In the genomic region with DNA sequence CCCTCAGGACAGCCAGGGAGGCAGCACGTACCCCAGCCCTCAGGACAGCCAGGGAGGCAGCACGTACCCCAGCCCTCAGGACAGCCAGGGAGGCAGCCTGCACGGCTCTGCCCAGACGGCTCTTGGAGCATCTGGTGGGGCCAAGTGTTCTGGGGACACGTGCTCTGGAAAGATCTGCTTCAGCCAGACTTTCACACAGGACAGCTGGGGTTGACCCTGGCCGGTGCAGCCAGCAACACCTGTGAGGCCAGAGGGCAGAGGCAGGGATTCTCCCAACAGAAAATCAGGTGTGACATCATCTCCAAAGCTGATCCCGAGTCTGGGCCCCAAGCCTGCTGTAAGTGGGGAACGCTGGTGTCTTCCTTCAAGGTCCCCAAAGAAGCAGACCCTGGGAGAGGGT, we compare ENCODE assay signal across 17 cellular contexts. TPM values are rescaled to one million over a fixed set of nuclear protein-coding genes. Genes with fewer than 3 reads are reported as not detected.
DNase-seq lines count a peak whose midpoint lies in the region; ATAC-seq and TF ChIP-seq lines count a peak whose summit lies in the region.
"Had no signal": no experiment of that assay in that cellular context is flagged by ENCODE, and none has a peak within 500 bp of the region (broad histone marks: within the 10 kb centered on the region; RNA-seq: fewer than 3 reads in every experiment).

No MANE protein-coding gene starts in this region.

- H3K9me2 ChIP-seq in SK-N-SH, result no peaks in the 10 kb centered on the region

- no peak for TF ChIP-seq RAD21 in SK-N-SH (IDR thresholded peaks at IDR 0.05; ENCODE audit: low read length)

- no peak for ATAC-seq in SK-N-SH treated with all-trans-retinoic acid at 6 μM for 48 hours
- ATAC-seq: GM12878 had no signal

- H3K36me3 ChIP-seq in SK-N-SH (replicated peaks in 1 of 2; ENCODE audit: control insufficient read depth in 1 of 2, insufficient read depth in 2 of 2, low read length in 1 of 2) (no peaks in the 10 kb centered on the region), WERI-Rb-1 (no peaks in the 10 kb centered on the region)
- H3K36me3 ChIP-seq: HAP-1 had no signal

- in situ Hi-C loops in GM13976 (cut with MboI; ENCODE audit: low sequenced_read_pairs, unreplicated experiment), result no loop called here

- CTCF ChIA-PET in SK-N-SH (lab: Yijun Ruan, JAX), result interaction anchor here (1.3 to 9.0 kb wide), 4 partner anchors 30 to 87 kb away, joined by 3 to 53 read pairs (median 4); no protein-coding TSS in a partner anchor

- TF ChIP-seq EP300 in SK-N-SH (IDR thresholded peaks at IDR 0.05; ENCODE audit: borderline replicate concordance in 1 of 2, low read depth in 1 of 2, low read length in 1 of 2), result no peak

- H3K27me3 ChIP-seq in SK-N-SH (ENCODE audit: insufficient read depth), result no peaks in the 10 kb centered on the region
- H3K27me3 ChIP-seq in WERI-Rb-1 (ENCODE audit: insufficient read depth, low read depth, severe bottlenecking), result no peaks in the 10 kb centered on the region

- no peaks in the 10 kb centered on the region for H4K20me1 ChIP-seq in SK-N-SH (ENCODE audit: insufficient read depth)

- H3K27ac ChIP-seq in SK-N-SH (ENCODE audit: low read depth in 2 of 2, low read length in 1 of 2) (no peak overlapping the region), WERI-Rb-1 (no peak overlapping the region)

- no peaks in the 10 kb centered on the region for H3K9me3 ChIP-seq in SK-N-SH
- no peaks in the 10 kb centered on the region for H3K9me3 ChIP-seq in WERI-Rb-1 (ENCODE audit: severe bottlenecking)
- H3K9me3 ChIP-seq: HAP-1 had no signal

- no peaks in the 10 kb centered on the region for H3K79me2 ChIP-seq in SK-N-SH (ENCODE audit: insufficient read depth)

- H3K4me1 ChIP-seq in SK-N-SH (ENCODE audit: control insufficient read depth in 1 of 2, insufficient read depth in 2 of 2, low read depth in 1 of 2, low read length in 1 of 2), result no peaks in the 10 kb centered on the region; a peak in 1 of 4 replicates
- H3K4me1 ChIP-seq: HAP-1 had no signal

- no peak overlapping the region for H2AFZ ChIP-seq in SK-N-SH (ENCODE audit: low read depth)

- peak; percentile 52 for DNase-seq in SK-N-SH
- DNase-seq in WERI-Rb-1, result peak; percentile 64
- peak; percentile 57 for DNase-seq in myocyte (ENCODE audit: low read depth)
- DNase-seq in GM13976 (ENCODE audit: low spot score), result no peak
- no peak for DNase-seq in germinal center (ENCODE audit: low spot score)
- DNase-seq: C1 segment of cervical spinal cord; Calu3; CD4-positive, alpha-beta memory T cell; COR-L47; DMS79; EL; GDM1; GOT3; HFFc6 had no signal

- no peak overlapping the region for H3K4me2 ChIP-seq in SK-N-SH

- H3F3A ChIP-seq in SK-N-SH (replicated peaks; ENCODE audit: insufficient read depth), result no peaks in the 10 kb centered on the region

- H3K4me3 ChIP-seq in SK-N-SH (ENCODE audit: low read depth in 2 of 2, low read length in 1 of 2), result no peak overlapping the region
- no peak overlapping the region for H3K4me3 ChIP-seq in WERI-Rb-1 (ENCODE audit: low read depth, low read length)
- H3K4me3 ChIP-seq: GM12878, HAP-1 had no signal

- WGBS in SK-N-SH (ENCODE audit: low lambda C conversion rate), result 45% methylated on average over 4 of the region's 8 CpGs

- POLR2A ChIA-PET in SK-N-SH (lab: Yijun Ruan, JAX), result no interaction called here

- no peak overlapping the region for H3K9ac ChIP-seq in SK-N-SH

- TF ChIP-seq CTCF in SK-N-SH (IDR thresholded peaks at IDR 0.05) (no peak), WERI-Rb-1 (IDR thresholded peaks at IDR 0.05; ENCODE audit: low read depth, low read length) (no peak), GM13976 (IDR thresholded peaks at IDR 0.05; ENCODE audit: borderline replicate concordance, control extremely low read depth, extremely low read depth, insufficient read depth, missing control alignments) (no peak)

TF ChIP-seq in SK-N-SH, 30 proteins besides CTCF, POLR2A, EP300 and RAD21 (continues in another document):
- TF ChIP-seq, protein P1, sequence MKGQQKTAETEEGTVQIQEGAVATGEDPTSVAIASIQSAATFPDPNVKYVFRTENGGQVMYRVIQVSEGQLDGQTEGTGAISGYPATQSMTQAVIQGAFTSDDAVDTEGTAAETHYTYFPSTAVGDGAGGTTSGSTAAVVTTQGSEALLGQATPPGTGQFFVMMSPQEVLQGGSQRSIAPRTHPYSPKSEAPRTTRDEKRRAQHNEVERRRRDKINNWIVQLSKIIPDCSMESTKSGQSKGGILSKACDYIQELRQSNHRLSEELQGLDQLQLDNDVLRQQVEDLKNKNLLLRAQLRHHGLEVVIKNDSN (IDR thresholded peaks at IDR 0.05; ENCODE audit: borderline replicate concordance, low read depth), result no peak
- TF ChIP-seq EZH2phosphoT487 (IDR thresholded peaks at IDR 0.05; ENCODE audit: borderline replicate concordance, low read depth) (no peak), FOXM1 (IDR thresholded peaks at IDR 0.05; ENCODE audit: low read depth) (no peak), NFIC (IDR thresholded peaks at IDR 0.05; ENCODE audit: borderline replicate concordance) (no peak), YY1 (IDR thresholded peaks at IDR 0.05; ENCODE audit: low read depth) (no peak), MXI1 (IDR thresholded peaks at IDR 0.05; ENCODE audit: low read depth, low read length) (no peak), FOXJ3 (CRISPR knock-in tag; IDR thresholded peaks at IDR 0.05) (no peak), RXRA (IDR thresholded peaks at IDR 0.05; ENCODE audit: borderline replicate concordance, low read depth) (no peak), GATA2 (CRISPR knock-in tag; IDR thresholded peaks at IDR 0.05) (no peak), JUND (IDR thresholded peaks at IDR 0.05) (no peak), SIN3A (IDR thresholded peaks at IDR 0.05; ENCODE audit: borderline replicate concordance, low read depth, low read length) (no peak), ELF1 (IDR thresholded peaks at IDR 0.05) (no peak), RCOR1 (IDR thresholded peaks at IDR 0.05; ENCODE audit: low read length) (no peak)
- TF ChIP-seq, protein P2, sequence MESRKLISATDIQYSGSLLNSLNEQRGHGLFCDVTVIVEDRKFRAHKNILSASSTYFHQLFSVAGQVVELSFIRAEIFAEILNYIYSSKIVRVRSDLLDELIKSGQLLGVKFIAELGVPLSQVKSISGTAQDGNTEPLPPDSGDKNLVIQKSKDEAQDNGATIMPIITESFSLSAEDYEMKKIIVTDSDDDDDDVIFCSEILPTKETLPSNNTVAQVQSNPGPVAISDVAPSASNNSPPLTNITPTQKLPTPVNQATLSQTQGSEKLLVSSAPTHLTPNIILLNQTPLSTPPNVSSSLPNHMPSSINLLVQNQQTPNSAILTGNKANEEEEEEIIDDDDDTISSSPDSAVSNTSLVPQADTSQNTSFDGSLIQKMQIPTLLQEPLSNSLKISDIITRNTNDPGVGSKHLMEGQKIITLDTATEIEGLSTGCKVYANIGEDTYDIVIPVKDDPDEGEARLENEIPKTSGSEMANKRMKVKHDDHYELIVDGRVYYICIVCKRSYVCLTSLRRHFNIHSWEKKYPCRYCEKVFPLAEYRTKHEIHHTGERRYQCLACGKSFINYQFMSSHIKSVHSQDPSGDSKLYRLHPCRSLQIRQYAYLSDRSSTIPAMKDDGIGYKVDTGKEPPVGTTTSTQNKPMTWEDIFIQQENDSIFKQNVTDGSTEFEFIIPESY (IDR thresholded peaks at IDR 0.05; ENCODE audit: borderline replicate concordance, low read depth), result no peak

TF ChIP-seq in SK-N-SH treated with all-trans-retinoic acid at 6 μM for 48 hours, 23 proteins besides CTCF, POLR2A, EP300 and RAD21 (continues in another document):
- TF ChIP-seq OSR1 (CRISPR knock-in tag; IDR thresholded peaks at IDR 0.05) (no peak), ARNTL (CRISPR knock-in tag; IDR thresholded peaks at IDR 0.05; ENCODE audit: borderline replicate concordance, low read depth) (no peak), ZFP3 (CRISPR knock-in tag; IDR thresholded peaks at IDR 0.05) (no peak), RARB (CRISPR knock-in tag; IDR thresholded peaks at IDR 0.05) (no peak), ZC3H10 (CRISPR knock-in tag; IDR thresholded peaks at IDR 0.05) (no peak), ISL1 (CRISPR knock-in tag; IDR thresholded peaks at IDR 0.05) (no peak), ESRRG (CRISPR knock-in tag; IDR thresholded peaks at IDR 0.05) (no peak)
- TF ChIP-seq, protein P3, sequence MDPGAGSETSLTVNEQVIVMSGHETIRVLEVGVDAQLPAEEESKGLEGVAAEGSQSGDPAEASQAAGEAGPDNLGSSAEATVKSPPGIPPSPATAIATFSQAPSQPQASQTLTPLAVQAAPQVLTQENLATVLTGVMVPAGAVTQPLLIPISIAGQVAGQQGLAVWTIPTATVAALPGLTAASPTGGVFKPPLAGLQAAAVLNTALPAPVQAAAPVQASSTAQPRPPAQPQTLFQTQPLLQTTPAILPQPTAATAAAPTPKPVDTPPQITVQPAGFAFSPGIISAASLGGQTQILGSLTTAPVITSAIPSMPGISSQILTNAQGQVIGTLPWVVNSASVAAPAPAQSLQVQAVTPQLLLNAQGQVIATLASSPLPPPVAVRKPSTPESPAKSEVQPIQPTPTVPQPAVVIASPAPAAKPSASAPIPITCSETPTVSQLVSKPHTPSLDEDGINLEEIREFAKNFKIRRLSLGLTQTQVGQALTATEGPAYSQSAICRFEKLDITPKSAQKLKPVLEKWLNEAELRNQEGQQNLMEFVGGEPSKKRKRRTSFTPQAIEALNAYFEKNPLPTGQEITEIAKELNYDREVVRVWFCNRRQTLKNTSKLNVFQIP (CRISPR knock-in tag; IDR thresholded peaks at IDR 0.05; ENCODE audit: borderline replicate concordance, low read depth), result no peak
- TF ChIP-seq, protein P4, sequence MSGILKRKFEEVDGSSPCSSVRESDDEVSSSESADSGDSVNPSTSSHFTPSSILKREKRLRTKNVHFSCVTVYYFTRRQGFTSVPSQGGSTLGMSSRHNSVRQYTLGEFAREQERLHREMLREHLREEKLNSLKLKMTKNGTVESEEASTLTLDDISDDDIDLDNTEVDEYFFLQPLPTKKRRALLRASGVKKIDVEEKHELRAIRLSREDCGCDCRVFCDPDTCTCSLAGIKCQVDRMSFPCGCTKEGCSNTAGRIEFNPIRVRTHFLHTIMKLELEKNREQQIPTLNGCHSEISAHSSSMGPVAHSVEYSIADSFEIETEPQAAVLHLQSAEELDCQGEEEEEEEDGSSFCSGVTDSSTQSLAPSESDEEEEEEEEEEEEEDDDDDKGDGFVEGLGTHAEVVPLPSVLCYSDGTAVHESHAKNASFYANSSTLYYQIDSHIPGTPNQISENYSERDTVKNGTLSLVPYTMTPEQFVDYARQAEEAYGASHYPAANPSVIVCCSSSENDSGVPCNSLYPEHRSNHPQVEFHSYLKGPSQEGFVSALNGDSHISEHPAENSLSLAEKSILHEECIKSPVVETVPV (CRISPR knock-in tag; IDR thresholded peaks at IDR 0.05), result no peak

RNA-seq across cellular contexts. Expression of a gene that starts 55.5 kb away (rescaled TPM):
- polyA plus RNA-seq in SK-N-SH (2012; rRNA removed), result 0.33 and 0.36 TPM in 2 replicates
- 0.19 and 0.42 TPM in 2 replicates for polyA plus RNA-seq in SK-N-SH (2012; cell fraction: cytosol; rRNA removed)
- 0.55 and 0.91 TPM in 2 replicates for polyA plus RNA-seq in SK-N-SH (2012; cell fraction: nucleus; rRNA removed)
- 0.11 and 0.16 TPM in 2 replicates for total RNA-seq in myocyte
- polyA plus RNA-seq in myocyte (2012), result 0.32 TPM

Comparison
In these comparisons a context has a peak if more than half of its experiments do, and no peak if none do; other contexts are left out.
1. DNase-seq: peak in SK-N-SH (single experiment), WERI-Rb-1 (single experiment) and myocyte (single experiment); none in GM13976 (single experiment) and germinal center (single experiment).